In genomic region chr15:63020128-63020527, GRCh38 we compare ENCODE assay signal across 13 cellular contexts.
"Had no signal": no experiment of that assay in that cellular context is flagged by ENCODE, and none has a peak within 500 bp of the region (broad histone marks: within the 10 kb centered on the region; RNA-seq: fewer than 3 reads in every experiment).

No MANE protein-coding gene starts in this region.

- H3K27ac ChIP-seq: esophagus squamous epithelium, testis had no signal

- DNase-seq: activated CD4-positive, alpha-beta T cell treated with anti-CD3 and anti-CD28 coated beads, Interleukin-2, amount 50 U/mL, for 1 hour; activated T-cell treated with anti-CD3 and anti-CD28 coated beads for 4 hours; cerebellar nuclear complex; esophagus squamous epithelium; left colon; stimulated activated CD4-positive, alpha-beta T cell treated with anti-CD3 and anti-CD28 coated beads, Interleukin-15, amount 100 ng/mL, for 24 hours; stimulated activated CD4-positive, alpha-beta T cell treated with anti-CD3 and anti-CD28 coated beads, Interleukin-4, amount 100 ng/mL, for 24 hours; stimulated activated naive CD8-positive, alpha-beta T cell treated with anti-CD3 and anti-CD28 coated beads, Interleukin-15, amount 100 ng/mL, for 72 hours; testis had no signal

- H3K36me3 ChIP-seq: esophagus squamous epithelium had no signal

- H3K4me1 ChIP-seq: testis had no signal

- H3K4me3 Mint-ChIP-seq: activated naive CD4-positive, alpha-beta T cell treated with anti-CD3 and anti-CD28 coated beads, Interleukin-2, amount 50 U/mL, for 24 hours; brain; nephron; stimulated activated naive CD8-positive, alpha-beta T cell treated with anti-CD3 and anti-CD28 coated beads, Interleukin-15, amount 100 ng/mL, for 72 hours had no signal

- H3K27me3 ChIP-seq: esophagus squamous epithelium, testis had no signal

- H3K27me3 Mint-ChIP-seq: activated naive CD4-positive, alpha-beta T cell treated with anti-CD3 and anti-CD28 coated beads, Interleukin-2, amount 50 U/mL, for 24 hours; stimulated activated naive CD8-positive, alpha-beta T cell treated with anti-CD3 and anti-CD28 coated beads, Interleukin-15, amount 100 ng/mL, for 72 hours had no signal

- H3K9me3 Mint-ChIP-seq: activated naive CD4-positive, alpha-beta T cell treated with anti-CD3 and anti-CD28 coated beads, Interleukin-2, amount 50 U/mL, for 24 hours; activated T-helper 2 cell treated with anti-CD3 and anti-CD28 coated beads, Interferon-gamma antibody, Interleukin-2, Interleukin-4, amounts not matched to agents 10 μg/mL and 5 μg/mL and 100 μg/mL, durations not matched to agents 14 hours and 24 hours and 36 hours; stimulated activated naive CD8-positive, alpha-beta T cell treated with anti-CD3 and anti-CD28 coated beads, Interleukin-15, amount 100 ng/mL, for 72 hours had no signal

- H3K4me1 Mint-ChIP-seq: activated naive CD4-positive, alpha-beta T cell treated with anti-CD3 and anti-CD28 coated beads, Interleukin-2, amount 50 U/mL, for 24 hours had no signal

- H3K4me3 ChIP-seq: esophagus squamous epithelium, testis had no signal

- H3K27ac Mint-ChIP-seq: activated naive CD4-positive, alpha-beta T cell treated with anti-CD3 and anti-CD28 coated beads, Interleukin-2, amount 50 U/mL, for 24 hours; activated T-helper 2 cell treated with anti-CD3 and anti-CD28 coated beads, Interferon-gamma antibody, Interleukin-2, Interleukin-4, amounts not matched to agents 10 μg/mL and 5 μg/mL and 100 μg/mL, durations not matched to agents 14 hours and 24 hours and 36 hours; stimulated activated naive CD8-positive, alpha-beta T cell treated with anti-CD3 and anti-CD28 coated beads, Interleukin-15, amount 100 ng/mL, for 72 hours had no signal

- H3K9me3 ChIP-seq: esophagus squamous epithelium, testis had no signal

- H3K36me3 Mint-ChIP-seq: activated naive CD4-positive, alpha-beta T cell treated with anti-CD3 and anti-CD28 coated beads, Interleukin-2, amount 50 U/mL, for 24 hours; brain had no signal
